Comparison of ENCODE assay signal across 18 cellular contexts in the genomic region with DNA sequence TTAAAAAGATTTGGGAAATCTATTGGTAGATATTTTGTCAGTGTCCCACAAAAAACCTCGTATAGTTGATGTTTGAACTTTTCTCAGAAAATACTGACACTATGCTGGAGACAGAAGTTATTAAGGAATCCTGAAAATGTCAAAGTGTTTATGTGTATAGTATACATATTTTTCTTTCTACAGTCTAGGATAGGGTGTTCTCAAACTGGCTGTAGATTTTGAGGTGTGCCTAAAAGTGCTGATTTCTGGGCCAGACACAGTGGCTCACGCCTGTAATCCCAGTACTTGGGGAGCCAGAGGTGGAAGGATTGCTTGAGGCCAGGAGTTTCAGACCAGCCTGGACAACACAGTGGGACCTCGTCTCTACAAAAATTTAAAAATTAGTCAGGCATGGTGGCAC.
DNase-seq lines count a peak whose midpoint lies in the region; ATAC-seq, FAIRE-seq and TF ChIP-seq lines count a peak whose summit lies in the region.
"Had no signal": no experiment of that assay in that cellular context is flagged by ENCODE, and none has a peak within 500 bp of the region (broad histone marks: within the 10 kb centered on the region; RNA-seq: fewer than 3 reads in every experiment).

No MANE protein-coding gene starts in this region.

- DNase-seq in IMR-90 (no peak), astrocyte (ENCODE audit: low read depth) (no peak), neural progenitor cell (ENCODE audit: low spot score) (no peak), SJCRH30 (no peak), NCI-H146 treated with DMSO at 0.1 percent for 48 hours (lab: John Stamatoyannopoulos, UW; ENCODE audit: unreplicated experiment) (no peak)
- no peak for DNase-seq in activated CD4-positive, alpha-beta T cell treated with anti-CD3 and anti-CD28 coated beads, Interleukin-2, amount 50 U/mL, for 48 hours
- DNase-seq: C1 segment of cervical spinal cord; Calu3; CD4-positive, alpha-beta memory T cell; COR-L47; DMS53; DMS79 treated with DMSO at 0.1 percent for 48 hours; GF-D8; GM23248; HFFc6 had no signal

- no peaks in the 10 kb centered on the region for H3K9me1 ChIP-seq in IMR-90 (ENCODE audit: insufficient read depth, low read length)

- dilution Hi-C loops in IMR-90 (cut with HindIII; ENCODE audit: low sequenced_read_pairs, unreplicated experiment), result no loop called here

- H3K27me3 Mint-ChIP-seq in astrocyte (ENCODE audit: low read depth, unreplicated experiment) (no peaks in the 10 kb centered on the region), neural progenitor cell (ENCODE audit: insufficient read depth, low read depth) (no peaks in the 10 kb centered on the region)
- H3K27me3 Mint-ChIP-seq: CD4-positive, alpha-beta memory T cell had no signal

- H3K4me3 ChIP-seq in IMR-90 (ENCODE audit: insufficient read depth, low read depth, low read length) (no peak overlapping the region), astrocyte (ENCODE audit: insufficient read depth, low read depth, low read length) (no peak overlapping the region), neural progenitor cell (no peak overlapping the region), SJCRH30 (no peak overlapping the region)
- H3K4me3 ChIP-seq: GM23248, HAP-1 had no signal

- H2AFZ ChIP-seq in IMR-90 (replicated peaks; ENCODE audit: low read length, poor library complexity), result no peak overlapping the region
- H2AFZ ChIP-seq in astrocyte (ENCODE audit: low read depth, low read length), result no peak overlapping the region
- H2AFZ ChIP-seq in neural progenitor cell (replicated peaks), result no peak overlapping the region
- H2AFZ ChIP-seq: GM23248 had no signal

- POLR2A ChIA-PET in IMR-90 (lab: Charles Lee; ENCODE audit: unreplicated experiment), result no interaction called here

- H3K27ac Mint-ChIP-seq in astrocyte (ENCODE audit: unreplicated experiment), result peak overlapping the region; percentile 3
- H3K27ac Mint-ChIP-seq in neural progenitor cell, result no peak overlapping the region
- H3K27ac Mint-ChIP-seq: CD4-positive, alpha-beta memory T cell; HFFc6 had no signal

- no peaks in the 10 kb centered on the region for H3K9me3 Mint-ChIP-seq in astrocyte (ENCODE audit: unreplicated experiment)
- H3K9me3 Mint-ChIP-seq in neural progenitor cell, result no peaks in the 10 kb centered on the region
- H3K9me3 Mint-ChIP-seq: HFFc6 had no signal

- H3K23ac ChIP-seq in IMR-90 (ENCODE audit: low read depth, low read length), result no peak overlapping the region

- no peaks in the 10 kb centered on the region for H3K9me3 ChIP-seq in IMR-90 (ENCODE audit: control insufficient read depth, insufficient read depth, low read length)
- H3K9me3 ChIP-seq in astrocyte (ENCODE audit: insufficient read depth, low read depth, low read length), result no peaks in the 10 kb centered on the region
- H3K9me3 ChIP-seq in neural progenitor cell (ENCODE audit: low read depth), result no peaks in the 10 kb centered on the region
- H3K9me3 ChIP-seq in SJCRH30 (replicated peaks), result no peaks in the 10 kb centered on the region
- H3K9me3 ChIP-seq: HAP-1 had no signal

- ATAC-seq in IMR-90 (ENCODE audit: low read depth), result peak; percentile 61

- BruUV-seq in IMR-90 (replicated peaks; lab: Mats Ljungman, UMichigan), result no TSS peak

- no peak overlapping the region; the same call in 1 of the 2 replicates for H2BK120ac ChIP-seq in IMR-90 (ENCODE audit: low read depth, low read length)

- H3K36me3 ChIP-seq in IMR-90 (ENCODE audit: control insufficient read depth, insufficient read depth, low read length) (no peaks in the 10 kb centered on the region), astrocyte (ENCODE audit: insufficient read depth, low read length) (no peaks in the 10 kb centered on the region), neural progenitor cell (no peaks in the 10 kb centered on the region), SJCRH30 (no peaks in the 10 kb centered on the region)
- H3K36me3 ChIP-seq: HAP-1 had no signal

- no peak overlapping the region for H2BK15ac ChIP-seq in IMR-90 (ENCODE audit: low read depth, low read length)

- FAIRE-seq in astrocyte (lab: Jason Lieb, UNC), result no peak
- FAIRE-seq: GM12892, GM19239 had no signal

- no peak overlapping the region for H2AK5ac ChIP-seq in IMR-90 (ENCODE audit: low read depth, low read length)

- TF ChIP-seq CTCF in IMR-90 (conservative IDR thresholded peaks at IDR 0.05; ENCODE audit: low read depth, low read length) (no peak), astrocyte (IDR thresholded peaks at IDR 0.05; ENCODE audit: insufficient read depth, low read depth, low read length) (no peak), neural progenitor cell (IDR thresholded peaks at IDR 0.05) (no peak)

- H4K91ac ChIP-seq in IMR-90 (ENCODE audit: insufficient read depth, low read depth, low read length), result no peak overlapping the region

- no peaks in the 10 kb centered on the region for H3K79me2 ChIP-seq in astrocyte (ENCODE audit: insufficient read depth, low read length)
- no peaks in the 10 kb centered on the region for H3K79me2 ChIP-seq in neural progenitor cell (ENCODE audit: low read depth)

- peaks cover 7% of the 10 kb centered on the region for H3F3A ChIP-seq in neural progenitor cell (ENCODE audit: low read depth)

- 57% methylated on average over 1 of the region's 3 CpGs; no CpG with 5 or more reads in 1 of the 2 experiments for WGBS in IMR-90 (ENCODE audit: extremely low coverage in 2 of 2, insufficient read length in 1 of 2), 2 experiments

- no peak overlapping the region for H2BK20ac ChIP-seq in IMR-90 (ENCODE audit: low read depth, low read length)

- no peak overlapping the region for H4K8ac ChIP-seq in IMR-90 (ENCODE audit: low read depth in 2 of 2, low read length in 2 of 2)

- H3K4me1 ChIP-seq in IMR-90 (ENCODE audit: control insufficient read depth, insufficient read depth, low read length) (no peaks in the 10 kb centered on the region), astrocyte (ENCODE audit: insufficient read depth, low read length) (no peaks in the 10 kb centered on the region), neural progenitor cell (peaks cover 23% of the 10 kb centered on the region), SJCRH30 (no peaks in the 10 kb centered on the region)

- in situ Hi-C loops in IMR-90 (cut with MboI; ENCODE audit: low sequenced_read_pairs), result no loop called here

- intact Hi-C loops in IMR-90 (cut with micrococcal nuclease), result no loop called here

- no peaks in the 10 kb centered on the region for H3K4me1 Mint-ChIP-seq in astrocyte (ENCODE audit: low read depth, unreplicated experiment)
- H3K4me1 Mint-ChIP-seq in neural progenitor cell, result peaks cover 22% of the 10 kb centered on the region
- H3K4me1 Mint-ChIP-seq: CD4-positive, alpha-beta memory T cell had no signal

- no peak for TF ChIP-seq POLR2A in IMR-90 (IDR thresholded peaks at IDR 0.05; ENCODE audit: low read depth, low read length)

- H3K14ac ChIP-seq in IMR-90 (replicated peaks; ENCODE audit: low read depth, low read length), result no peak overlapping the region

- H2BK5ac ChIP-seq in IMR-90 (ENCODE audit: low read depth, low read length, poor library complexity, severe bottlenecking), result no peak overlapping the region

- H3K27me3 ChIP-seq in IMR-90 (ENCODE audit: control insufficient read depth, insufficient read depth, low read length) (no peaks in the 10 kb centered on the region), astrocyte (ENCODE audit: insufficient read depth, low read length) (no peaks in the 10 kb centered on the region), neural progenitor cell (no peaks in the 10 kb centered on the region), SJCRH30 (no peaks in the 10 kb centered on the region)

- TF ChIP-seq RAD21 in IMR-90 (IDR thresholded peaks at IDR 0.05; ENCODE audit: low read length), result no peak

- H4K20me1 ChIP-seq in IMR-90 (ENCODE audit: insufficient read depth, low read length) (no peaks in the 10 kb centered on the region), astrocyte (ENCODE audit: insufficient read depth, low read length) (no peaks in the 10 kb centered on the region), neural progenitor cell (ENCODE audit: low read depth) (no peaks in the 10 kb centered on the region)

- no peak overlapping the region for H4K5ac ChIP-seq in IMR-90 (ENCODE audit: low read depth, low read length)

- H3K27ac ChIP-seq in IMR-90 (ENCODE audit: insufficient read depth, low read length) (no peak overlapping the region), astrocyte (ENCODE audit: low read depth, low read length) (no peak overlapping the region), neural progenitor cell (peak overlapping the region; percentile 36), SJCRH30 (no peak overlapping the region)
- H3K27ac ChIP-seq: GM23248 had no signal

- no peak overlapping the region for H3K4ac ChIP-seq in IMR-90 (ENCODE audit: low read depth, low read length)

- no peak overlapping the region for H3K4me2 ChIP-seq in IMR-90 (ENCODE audit: low read depth, low read length)
- H3K4me2 ChIP-seq in astrocyte (ENCODE audit: low read length), result no peak overlapping the region
- peak overlapping the region; percentile 21 for H3K4me2 ChIP-seq in neural progenitor cell

- H3K18ac ChIP-seq in IMR-90 (ENCODE audit: low read depth, low read length), result no peak overlapping the region

- H3K56ac ChIP-seq in IMR-90 (ENCODE audit: extremely low read depth, insufficient read depth, low read length), result no peak overlapping the region

- no peak overlapping the region for H2AK9ac ChIP-seq in IMR-90 (replicated peaks; ENCODE audit: low read depth, low read length, poor library complexity)

- H3K79me1 ChIP-seq in IMR-90 (ENCODE audit: low read depth in 1 of 2, low read length in 2 of 2), result no peaks in the 10 kb centered on the region

- H3K4me3 Mint-ChIP-seq in astrocyte (ENCODE audit: unreplicated experiment) (no peak overlapping the region), neural progenitor cell (no peak overlapping the region)
- H3K4me3 Mint-ChIP-seq: CD4-positive, alpha-beta memory T cell; HFFc6 had no signal

- no peaks in the 10 kb centered on the region for H3K36me3 Mint-ChIP-seq in astrocyte (ENCODE audit: low read depth, unreplicated experiment)
- no peaks in the 10 kb centered on the region for H3K36me3 Mint-ChIP-seq in neural progenitor cell
- H3K36me3 Mint-ChIP-seq: CD4-positive, alpha-beta memory T cell had no signal

- H3K9ac ChIP-seq in IMR-90 (ENCODE audit: low read depth, low read length) (no peak overlapping the region), astrocyte (ENCODE audit: low read length) (no peak overlapping the region), neural progenitor cell (no peak overlapping the region)
- H3K9ac ChIP-seq: GM23248 had no signal

- CTCF ChIA-PET in IMR-90 (lab: Yijun Ruan, JAX), result no interaction called here

TF ChIP-seq in IMR-90, 13 proteins besides CTCF, POLR2A, EP300 and RAD21 (continues in another document):
- TF ChIP-seq RFX5 (IDR thresholded peaks at IDR 0.05; ENCODE audit: low read depth, low read length), result no peak
- TF ChIP-seq, protein P1, sequence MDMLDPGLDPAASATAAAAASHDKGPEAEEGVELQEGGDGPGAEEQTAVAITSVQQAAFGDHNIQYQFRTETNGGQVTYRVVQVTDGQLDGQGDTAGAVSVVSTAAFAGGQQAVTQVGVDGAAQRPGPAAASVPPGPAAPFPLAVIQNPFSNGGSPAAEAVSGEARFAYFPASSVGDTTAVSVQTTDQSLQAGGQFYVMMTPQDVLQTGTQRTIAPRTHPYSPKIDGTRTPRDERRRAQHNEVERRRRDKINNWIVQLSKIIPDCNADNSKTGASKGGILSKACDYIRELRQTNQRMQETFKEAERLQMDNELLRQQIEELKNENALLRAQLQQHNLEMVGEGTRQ (IDR thresholded peaks at IDR 0.05; ENCODE audit: low read depth, low read length), result no peak
